ENCODE assay signal across 1 cellular context in the genomic region with DNA sequence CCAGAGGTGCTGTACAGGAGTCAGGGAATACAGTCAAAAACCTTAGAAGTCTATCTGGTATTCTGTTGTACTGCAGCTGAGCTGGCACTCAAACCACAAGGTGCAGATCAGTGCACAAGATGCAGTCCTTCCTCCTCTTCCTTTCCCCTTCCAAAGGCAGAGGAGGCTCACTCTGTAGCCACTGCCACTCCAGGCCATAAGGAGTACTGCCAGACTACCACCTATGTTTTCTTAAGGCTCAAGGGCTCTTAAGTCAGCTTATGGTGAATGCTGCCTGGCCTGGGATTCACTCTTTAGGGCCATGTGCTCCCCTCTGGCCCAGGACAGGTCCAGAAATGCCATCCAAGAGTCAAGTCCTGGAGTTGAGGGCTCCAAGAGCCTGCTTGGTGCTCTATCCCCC.
TF ChIP-seq lines count a peak whose summit lies in the region.

No MANE protein-coding gene starts in this region.

TF ChIP-seq in GM23338, 12 proteins besides CTCF, POLR2A, EP300 and RAD21 (continued from another document):
- TF ChIP-seq, protein P1, sequence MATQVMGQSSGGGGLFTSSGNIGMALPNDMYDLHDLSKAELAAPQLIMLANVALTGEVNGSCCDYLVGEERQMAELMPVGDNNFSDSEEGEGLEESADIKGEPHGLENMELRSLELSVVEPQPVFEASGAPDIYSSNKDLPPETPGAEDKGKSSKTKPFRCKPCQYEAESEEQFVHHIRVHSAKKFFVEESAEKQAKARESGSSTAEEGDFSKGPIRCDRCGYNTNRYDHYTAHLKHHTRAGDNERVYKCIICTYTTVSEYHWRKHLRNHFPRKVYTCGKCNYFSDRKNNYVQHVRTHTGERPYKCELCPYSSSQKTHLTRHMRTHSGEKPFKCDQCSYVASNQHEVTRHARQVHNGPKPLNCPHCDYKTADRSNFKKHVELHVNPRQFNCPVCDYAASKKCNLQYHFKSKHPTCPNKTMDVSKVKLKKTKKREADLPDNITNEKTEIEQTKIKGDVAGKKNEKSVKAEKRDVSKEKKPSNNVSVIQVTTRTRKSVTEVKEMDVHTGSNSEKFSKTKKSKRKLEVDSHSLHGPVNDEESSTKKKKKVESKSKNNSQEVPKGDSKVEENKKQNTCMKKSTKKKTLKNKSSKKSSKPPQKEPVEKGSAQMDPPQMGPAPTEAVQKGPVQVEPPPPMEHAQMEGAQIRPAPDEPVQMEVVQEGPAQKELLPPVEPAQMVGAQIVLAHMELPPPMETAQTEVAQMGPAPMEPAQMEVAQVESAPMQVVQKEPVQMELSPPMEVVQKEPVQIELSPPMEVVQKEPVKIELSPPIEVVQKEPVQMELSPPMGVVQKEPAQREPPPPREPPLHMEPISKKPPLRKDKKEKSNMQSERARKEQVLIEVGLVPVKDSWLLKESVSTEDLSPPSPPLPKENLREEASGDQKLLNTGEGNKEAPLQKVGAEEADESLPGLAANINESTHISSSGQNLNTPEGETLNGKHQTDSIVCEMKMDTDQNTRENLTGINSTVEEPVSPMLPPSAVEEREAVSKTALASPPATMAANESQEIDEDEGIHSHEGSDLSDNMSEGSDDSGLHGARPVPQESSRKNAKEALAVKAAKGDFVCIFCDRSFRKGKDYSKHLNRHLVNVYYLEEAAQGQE (IDR thresholded peaks at IDR 0.05; ENCODE audit: unreplicated experiment) = no peak
- TF ChIP-seq JUNB (IDR thresholded peaks at IDR 0.05; ENCODE audit: unreplicated experiment) (no peak), ZNF331 (CRISPR knock-in tag; IDR thresholded peaks at IDR 0.05; ENCODE audit: low read depth) (no peak), EZH2 (IDR thresholded peaks at IDR 0.05; ENCODE audit: low read depth, unreplicated experiment) (no peak), ZNF114 (CRISPR knock-in tag; IDR thresholded peaks at IDR 0.05) (no peak), EZH2phosphoT487 (IDR thresholded peaks at IDR 0.05; ENCODE audit: unreplicated experiment) (no peak), POLR2AphosphoS5 (IDR thresholded peaks at IDR 0.05; ENCODE audit: low read depth) (no peak)
- TF ChIP-seq, protein P2, sequence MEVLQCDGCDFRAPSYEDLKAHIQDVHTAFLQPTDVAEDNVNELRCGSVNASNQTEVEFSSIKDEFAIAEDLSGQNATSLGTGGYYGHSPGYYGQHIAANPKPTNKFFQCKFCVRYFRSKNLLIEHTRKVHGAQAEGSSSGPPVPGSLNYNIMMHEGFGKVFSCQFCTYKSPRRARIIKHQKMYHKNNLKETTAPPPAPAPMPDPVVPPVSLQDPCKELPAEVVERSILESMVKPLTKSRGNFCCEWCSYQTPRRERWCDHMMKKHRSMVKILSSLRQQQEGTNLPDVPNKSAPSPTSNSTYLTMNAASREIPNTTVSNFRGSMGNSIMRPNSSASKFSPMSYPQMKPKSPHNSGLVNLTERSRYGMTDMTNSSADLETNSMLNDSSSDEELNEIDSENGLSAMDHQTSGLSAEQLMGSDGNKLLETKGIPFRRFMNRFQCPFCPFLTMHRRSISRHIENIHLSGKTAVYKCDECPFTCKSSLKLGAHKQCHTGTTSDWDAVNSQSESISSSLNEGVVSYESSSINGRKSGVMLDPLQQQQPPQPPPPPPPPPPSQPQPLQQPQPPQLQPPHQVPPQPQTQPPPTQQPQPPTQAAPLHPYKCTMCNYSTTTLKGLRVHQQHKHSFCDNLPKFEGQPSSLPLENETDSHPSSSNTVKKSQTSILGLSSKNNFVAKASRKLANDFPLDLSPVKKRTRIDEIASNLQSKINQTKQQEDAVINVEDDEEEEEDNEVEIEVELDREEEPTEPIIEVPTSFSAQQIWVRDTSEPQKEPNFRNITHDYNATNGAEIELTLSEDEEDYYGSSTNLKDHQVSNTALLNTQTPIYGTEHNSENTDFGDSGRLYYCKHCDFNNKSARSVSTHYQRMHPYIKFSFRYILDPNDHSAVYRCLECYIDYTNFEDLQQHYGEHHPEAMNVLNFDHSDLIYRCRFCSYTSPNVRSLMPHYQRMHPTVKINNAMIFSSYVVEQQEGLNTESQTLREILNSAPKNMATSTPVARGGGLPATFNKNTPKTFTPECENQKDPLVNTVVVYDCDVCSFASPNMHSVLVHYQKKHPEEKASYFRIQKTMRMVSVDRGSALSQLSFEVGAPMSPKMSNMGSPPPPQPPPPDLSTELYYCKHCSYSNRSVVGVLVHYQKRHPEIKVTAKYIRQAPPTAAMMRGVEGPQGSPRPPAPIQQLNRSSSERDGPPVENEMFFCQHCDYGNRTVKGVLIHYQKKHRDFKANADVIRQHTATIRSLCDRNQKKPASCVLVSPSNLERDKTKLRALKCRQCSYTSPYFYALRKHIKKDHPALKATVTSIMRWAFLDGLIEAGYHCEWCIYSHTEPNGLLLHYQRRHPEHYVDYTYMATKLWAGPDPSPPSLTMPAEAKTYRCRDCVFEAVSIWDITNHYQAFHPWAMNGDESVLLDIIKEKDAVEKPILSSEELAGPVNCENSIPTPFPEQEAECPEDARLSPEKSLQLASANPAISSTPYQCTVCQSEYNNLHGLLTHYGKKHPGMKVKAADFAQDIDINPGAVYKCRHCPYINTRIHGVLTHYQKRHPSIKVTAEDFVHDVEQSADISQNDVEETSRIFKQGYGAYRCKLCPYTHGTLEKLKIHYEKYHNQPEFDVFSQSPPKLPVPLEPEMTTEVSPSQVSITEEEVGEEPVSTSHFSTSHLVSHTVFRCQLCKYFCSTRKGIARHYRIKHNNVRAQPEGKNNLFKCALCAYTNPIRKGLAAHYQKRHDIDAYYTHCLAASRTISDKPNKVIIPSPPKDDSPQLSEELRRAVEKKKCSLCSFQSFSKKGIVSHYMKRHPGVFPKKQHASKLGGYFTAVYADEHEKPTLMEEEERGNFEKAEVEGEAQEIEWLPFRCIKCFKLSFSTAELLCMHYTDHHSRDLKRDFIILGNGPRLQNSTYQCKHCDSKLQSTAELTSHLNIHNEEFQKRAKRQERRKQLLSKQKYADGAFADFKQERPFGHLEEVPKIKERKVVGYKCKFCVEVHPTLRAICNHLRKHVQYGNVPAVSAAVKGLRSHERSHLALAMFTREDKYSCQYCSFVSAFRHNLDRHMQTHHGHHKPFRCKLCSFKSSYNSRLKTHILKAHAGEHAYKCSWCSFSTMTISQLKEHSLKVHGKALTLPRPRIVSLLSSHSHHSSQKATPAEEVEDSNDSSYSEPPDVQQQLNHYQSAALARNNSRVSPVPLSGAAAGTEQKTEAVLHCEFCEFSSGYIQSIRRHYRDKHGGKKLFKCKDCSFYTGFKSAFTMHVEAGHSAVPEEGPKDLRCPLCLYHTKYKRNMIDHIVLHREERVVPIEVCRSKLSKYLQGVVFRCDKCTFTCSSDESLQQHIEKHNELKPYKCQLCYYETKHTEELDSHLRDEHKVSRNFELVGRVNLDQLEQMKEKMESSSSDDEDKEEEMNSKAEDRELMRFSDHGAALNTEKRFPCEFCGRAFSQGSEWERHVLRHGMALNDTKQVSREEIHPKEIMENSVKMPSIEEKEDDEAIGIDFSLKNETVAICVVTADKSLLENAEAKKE (CRISPR knock-in tag; IDR thresholded peaks at IDR 0.05) = no peak
- TF ChIP-seq, protein P3, sequence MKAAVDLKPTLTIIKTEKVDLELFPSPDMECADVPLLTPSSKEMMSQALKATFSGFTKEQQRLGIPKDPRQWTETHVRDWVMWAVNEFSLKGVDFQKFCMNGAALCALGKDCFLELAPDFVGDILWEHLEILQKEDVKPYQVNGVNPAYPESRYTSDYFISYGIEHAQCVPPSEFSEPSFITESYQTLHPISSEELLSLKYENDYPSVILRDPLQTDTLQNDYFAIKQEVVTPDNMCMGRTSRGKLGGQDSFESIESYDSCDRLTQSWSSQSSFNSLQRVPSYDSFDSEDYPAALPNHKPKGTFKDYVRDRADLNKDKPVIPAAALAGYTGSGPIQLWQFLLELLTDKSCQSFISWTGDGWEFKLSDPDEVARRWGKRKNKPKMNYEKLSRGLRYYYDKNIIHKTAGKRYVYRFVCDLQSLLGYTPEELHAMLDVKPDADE (IDR thresholded peaks at IDR 0.05) = no peak
